ENCODE assay signal across 24 cellular contexts in genomic region chrX:31240982-31241381, GRCh38.
"Had no signal": no experiment of that assay in that cellular context is flagged by ENCODE, and none has a peak within 500 bp of the region (broad histone marks: within the 10 kb centered on the region; RNA-seq: fewer than 3 reads in every experiment).

No MANE protein-coding gene starts in this region.

- H3K27ac ChIP-seq: colonic mucosa, dorsolateral prefrontal cortex, esophagus muscularis mucosa, left lung, sigmoid colon, thoracic aorta, upper lobe of left lung had no signal

- FAIRE-seq: bronchial epithelial cell, frontal cortex had no signal

- H3K36me3 ChIP-seq: colonic mucosa, esophagus muscularis mucosa, left lung, sigmoid colon, thoracic aorta, upper lobe of left lung had no signal

- H3K4me3 ChIP-seq: colonic mucosa, dorsolateral prefrontal cortex, esophagus muscularis mucosa, left lung, lung, sigmoid colon, smooth muscle cell, thoracic aorta, upper lobe of left lung had no signal

- H3K27me3 ChIP-seq: colonic mucosa, esophagus muscularis mucosa, left lung, sigmoid colon, upper lobe of left lung had no signal

- H3K36me3 Mint-ChIP-seq: activated naive CD4-positive, alpha-beta T cell treated with anti-CD3 and anti-CD28 coated beads, Interleukin-2, amount 10 ng/mL, durations not matched to agents 7 days and 5 days; naive B cell had no signal

- H3K4me2 ChIP-seq: smooth muscle cell had no signal

- H3K4me3 Mint-ChIP-seq: activated naive CD4-positive, alpha-beta T cell treated with anti-CD3 and anti-CD28 coated beads, Interleukin-2, amount 10 ng/mL, durations not matched to agents 7 days and 5 days; activated T-cell treated with anti-CD3 and anti-CD28 coated beads, Interleukin-2, amount 50 U/mL, for 4 hours; neural crest cell had no signal

- H3K27me3 Mint-ChIP-seq: activated naive CD4-positive, alpha-beta T cell treated with anti-CD3 and anti-CD28 coated beads, Interleukin-2, amount 10 ng/mL, durations not matched to agents 7 days and 5 days had no signal

- H3K4me1 Mint-ChIP-seq: activated naive CD4-positive, alpha-beta T cell treated with anti-CD3 and anti-CD28 coated beads, Interleukin-2, amount 10 ng/mL, durations not matched to agents 7 days and 5 days; neural crest cell had no signal

- ATAC-seq: activated T-cell treated with anti-CD3 and anti-CD28 coated beads, Interleukin-2, amount 50 U/mL, for 4 hours; left lung had no signal

- H3K9me3 Mint-ChIP-seq: activated naive CD4-positive, alpha-beta T cell treated with anti-CD3 and anti-CD28 coated beads, Interleukin-2, amount 10 ng/mL, durations not matched to agents 7 days and 5 days; activated T-cell treated with anti-CD3 and anti-CD28 coated beads, Interleukin-2, amount 50 U/mL, for 4 hours had no signal

- H3K27ac Mint-ChIP-seq: activated naive CD4-positive, alpha-beta T cell treated with anti-CD3 and anti-CD28 coated beads, Interleukin-2, amount 10 ng/mL, durations not matched to agents 7 days and 5 days had no signal

- DNase-seq: activated CD8-positive, alpha-beta memory T cell treated with anti-CD3 and anti-CD28 coated beads, Interleukin-2, amount 50 U/mL, for 48 hours; activated effector memory CD4-positive, alpha-beta T cell treated with Interleukin-2 at 50 U/mL for 16 hours; activated naive CD4-positive, alpha-beta T cell treated with anti-CD3 and anti-CD28 coated beads, Interleukin-2, amount 10 ng/mL, durations not matched to agents 7 days and 5 days; activated T-cell treated with anti-CD3 and anti-CD28 coated beads, Interleukin-2, amount 50 U/mL, for 4 hours; amygdala; colonic mucosa; dorsolateral prefrontal cortex; glutamatergic neuron; hippocampal formation; kidney glomerular epithelial cell; left lung; naive B cell; retina; sigmoid colon; stimulated activated CD4-positive, alpha-beta T cell treated with anti-CD3 and anti-CD28 coated beads, Interleukin-15, amount 100 ng/mL, for 24 hours; stimulated activated naive CD4-positive, alpha-beta T cell; upper lobe of left lung had no signal

- H3K4me1 ChIP-seq: colonic mucosa, esophagus muscularis mucosa, left lung, upper lobe of left lung had no signal

- H3K9me3 ChIP-seq: colonic mucosa, esophagus muscularis mucosa, left lung, sigmoid colon, thoracic aorta, upper lobe of left lung had no signal
